ENCODE assay signal across 8 cellular contexts in the genomic region with DNA sequence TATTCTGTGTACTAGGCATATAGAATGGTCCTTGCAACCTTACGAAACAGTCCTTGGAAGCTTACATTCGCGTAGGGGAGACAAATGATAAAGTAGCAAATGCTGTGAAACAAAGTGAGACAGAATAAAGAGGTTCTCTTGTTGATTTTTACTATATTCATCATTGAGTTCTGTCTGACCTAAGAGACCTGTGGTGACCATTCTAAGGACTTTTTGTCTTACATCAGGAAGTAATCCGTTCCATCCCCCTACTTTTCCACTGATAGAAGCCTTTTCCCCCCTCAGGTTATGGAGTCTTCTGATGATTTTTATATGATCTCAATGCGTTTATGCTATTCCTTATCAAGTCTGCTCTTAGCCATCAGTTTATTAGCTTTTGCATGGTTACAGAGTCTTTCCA.
"Had no signal": no experiment of that assay in that cellular context is flagged by ENCODE, and none has a peak within 500 bp of the region (broad histone marks: within the 10 kb centered on the region; RNA-seq: fewer than 3 reads in every experiment).

No MANE protein-coding gene starts in this region.

- ATAC-seq: HCT116 had no signal

- FAIRE-seq: HTR-8/SVneo had no signal

- H3K27me3 Mint-ChIP-seq: IgD-negative memory B cell had no signal

- H3K9me3 ChIP-seq: HAP-1 had no signal

- H3K27ac Mint-ChIP-seq: IgD-negative memory B cell had no signal

- H3K27ac ChIP-seq: GM23248 had no signal

- DNase-seq: GM23248, GOT3, H7, KG1 had no signal

- H3K4me3 Mint-ChIP-seq: IgD-negative memory B cell had no signal

- H3K9me3 Mint-ChIP-seq: IgD-negative memory B cell had no signal

- H3K4me3 ChIP-seq: GM23248, HAP-1 had no signal
